In the genomic region with DNA sequence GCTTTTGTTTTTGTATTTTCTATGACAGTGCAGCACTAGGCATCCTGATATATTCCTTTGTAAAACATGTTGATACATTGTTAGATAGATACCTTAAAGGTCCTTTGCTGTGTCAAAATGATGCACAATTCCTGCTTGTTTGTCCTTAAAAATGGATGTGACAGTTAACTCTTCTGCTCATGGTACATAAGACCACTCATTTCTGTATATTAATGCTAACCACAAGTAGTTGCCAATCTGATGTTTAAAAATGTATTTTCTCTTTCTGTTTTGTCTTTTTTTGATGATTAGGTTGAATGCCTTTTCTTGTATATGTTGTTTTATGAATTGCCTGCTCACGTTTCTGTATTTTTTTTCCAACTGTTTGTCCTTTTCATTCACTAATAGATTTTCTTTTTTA, we compare ENCODE assay signal across 14 cellular contexts. TPM values are rescaled to one million over a fixed set of nuclear protein-coding genes. Genes with fewer than 3 reads are reported as not detected.
DNase-seq lines count a peak whose midpoint lies in the region; ATAC-seq and TF ChIP-seq lines count a peak whose summit lies in the region.
"Had no signal": no experiment of that assay in that cellular context is flagged by ENCODE, and none has a peak within 500 bp of the region (broad histone marks: within the 10 kb centered on the region; RNA-seq: fewer than 3 reads in every experiment).

No MANE protein-coding gene starts in this region.

- ATAC-seq in CD4-positive, CD25-positive, alpha-beta regulatory T cell (ENCODE audit: low read depth in 2 of 2), result peak in 1 of 2 donors; percentile 13
- peak; percentile 24 for ATAC-seq in GM18858 (IDR thresholded peaks at IDR 0.05; ENCODE audit: unreplicated experiment)
- no peak for ATAC-seq in GM18511 (IDR thresholded peaks at IDR 0.05; ENCODE audit: unreplicated experiment)

- no peaks in the 10 kb centered on the region for H3K9me3 ChIP-seq in CD4-positive, CD25-positive, alpha-beta regulatory T cell (ENCODE audit: control insufficient read depth in 2 of 2, low read length in 2 of 2)

- H3K4me3 ChIP-seq in CD4-positive, CD25-positive, alpha-beta regulatory T cell (ENCODE audit: low read depth, low read length), result peak overlapping the region; percentile 81
- H3K4me3 ChIP-seq: BLaER1 had no signal

- H3K4me1 Mint-ChIP-seq in CD4-positive, CD25-positive, alpha-beta regulatory T cell, result peaks cover 71 to 95% (median 84%) of the 10 kb centered on the region in 4 donors
- peaks cover 73% of the 10 kb centered on the region for H3K4me1 Mint-ChIP-seq in T-helper 2 cell treated with Interferon-gamma antibody and Interleukin-4, amounts not matched to agents 5 μg/mL and 100 μg/mL, for 36 hours (ENCODE audit: low read depth)
- peaks cover 36% of the 10 kb centered on the region for H3K4me1 Mint-ChIP-seq in glutamatergic neuron (ENCODE audit: low read depth, unreplicated experiment)

- H3K4me1 ChIP-seq in CD4-positive, CD25-positive, alpha-beta regulatory T cell (ENCODE audit: control insufficient read depth, insufficient read depth, low read length, poor library complexity, severe bottlenecking), result peaks cover 79% of the 10 kb centered on the region

- H3K36me3 ChIP-seq in CD4-positive, CD25-positive, alpha-beta regulatory T cell (ENCODE audit: control insufficient read depth, insufficient read depth, low read length), result no peaks in the 10 kb centered on the region

- no peaks in the 10 kb centered on the region for H3K27me3 ChIP-seq in CD4-positive, CD25-positive, alpha-beta regulatory T cell (ENCODE audit: control insufficient read depth, insufficient read depth, low read length)
- H3K27me3 ChIP-seq: BLaER1 had no signal

- H3K27me3 Mint-ChIP-seq in CD4-positive, CD25-positive, alpha-beta regulatory T cell, result no peaks in the 10 kb centered on the region
- no peaks in the 10 kb centered on the region for H3K27me3 Mint-ChIP-seq in T-helper 2 cell treated with Interferon-gamma antibody and Interleukin-4, amounts not matched to agents 5 μg/mL and 100 μg/mL, for 36 hours (ENCODE audit: low read depth)
- H3K27me3 Mint-ChIP-seq in glutamatergic neuron (ENCODE audit: unreplicated experiment), result peaks cover 3% of the 10 kb centered on the region

- peak overlapping the region; percentile 82 for H3K27ac ChIP-seq in CD4-positive, CD25-positive, alpha-beta regulatory T cell (ENCODE audit: insufficient read depth, low read length, poor library complexity, severe bottlenecking)
- H3K27ac ChIP-seq: BLaER1 had no signal

- H3K9me3 Mint-ChIP-seq in CD4-positive, CD25-positive, alpha-beta regulatory T cell, result peaks cover 0 to 3% (median 0%) of the 10 kb centered on the region in 7 donors
- H3K9me3 Mint-ChIP-seq in T-helper 2 cell treated with Interferon-gamma antibody and Interleukin-4, amounts not matched to agents 5 μg/mL and 100 μg/mL, for 36 hours, result peaks cover 4% of the 10 kb centered on the region
- peaks cover 11% of the 10 kb centered on the region for H3K9me3 Mint-ChIP-seq in glutamatergic neuron (ENCODE audit: unreplicated experiment)

- DNase-seq in CD4-positive, CD25-positive, alpha-beta regulatory T cell, result peak in 2 of 3 donors; percentile 42 to 58
- DNase-seq in T-helper 2 cell treated with Interferon-gamma antibody and Interleukin-4, amounts not matched to agents 5 μg/mL and 100 μg/mL, for 36 hours (ENCODE audit: low spot score), result no peak
- DNase-seq in glutamatergic neuron (no peak), superior temporal gyrus (ENCODE audit: extremely low spot score) (no peak), NCI-H187 (lab: John Stamatoyannopoulos, UW) (no peak)
- no peak for DNase-seq in effector CD8-positive, alpha-beta T cell (lab: John Stamatoyannopoulos, UW)
- DNase-seq: central memory CD4-positive, alpha-beta T cell; kidney; NCI-H2029; NCI-H526 treated with DMSO at 0.1 percent for 48 hours had no signal

- H3K4me3 Mint-ChIP-seq in CD4-positive, CD25-positive, alpha-beta regulatory T cell, result peak overlapping the region; percentile 66 to 89 (median 80)
- peak overlapping the region; percentile 78 for H3K4me3 Mint-ChIP-seq in T-helper 2 cell treated with Interferon-gamma antibody and Interleukin-4, amounts not matched to agents 5 μg/mL and 100 μg/mL, for 36 hours
- no peak overlapping the region for H3K4me3 Mint-ChIP-seq in glutamatergic neuron (ENCODE audit: unreplicated experiment)
- H3K4me3 Mint-ChIP-seq: mesothelial cell of epicardium had no signal

- H3K36me3 Mint-ChIP-seq in CD4-positive, CD25-positive, alpha-beta regulatory T cell, result peaks cover 1% of the 10 kb centered on the region
- H3K36me3 Mint-ChIP-seq in T-helper 2 cell treated with Interferon-gamma antibody and Interleukin-4, amounts not matched to agents 5 μg/mL and 100 μg/mL, for 36 hours (ENCODE audit: low read depth), result peaks cover 47% of the 10 kb centered on the region
- peaks cover 4% of the 10 kb centered on the region for H3K36me3 Mint-ChIP-seq in glutamatergic neuron (ENCODE audit: unreplicated experiment)

- no peak for TF ChIP-seq CTCF in glutamatergic neuron (IDR thresholded peaks at IDR 0.05; ENCODE audit: partially characterized antibody, unreplicated experiment)

- peak overlapping the region; percentile 87 to 97 (median 88) for H3K27ac Mint-ChIP-seq in CD4-positive, CD25-positive, alpha-beta regulatory T cell
- peak overlapping the region; percentile 82 for H3K27ac Mint-ChIP-seq in T-helper 2 cell treated with Interferon-gamma antibody and Interleukin-4, amounts not matched to agents 5 μg/mL and 100 μg/mL, for 36 hours
- H3K27ac Mint-ChIP-seq in glutamatergic neuron (ENCODE audit: unreplicated experiment), result peak overlapping the region; percentile 1
- H3K27ac Mint-ChIP-seq: mesothelial cell of epicardium had no signal

RNA-seq across cellular contexts. Expression of a gene that starts 35.1 kb away (rescaled TPM):
- total RNA-seq in CD4-positive, CD25-positive, alpha-beta regulatory T cell, result 175 TPM
- polyA plus RNA-seq in CD4-positive, CD25-positive, alpha-beta regulatory T cell, result 100 to 1,000 TPM in 2 of 4 donors, 10 to 100 TPM in 2; 83.9 to 116 (median 95.0) TPM
- total RNA-seq in glutamatergic neuron (ENCODE audit: unreplicated experiment), result 204 TPM

Comparison
In these comparisons a context has a peak if more than half of its experiments do, and no peak if none do; other contexts are left out.
1. DNase-seq: peak in CD4-positive, CD25-positive, alpha-beta regulatory T cell (2 of 3); none in T-helper 2 cell treated with Interferon-gamma antibody and Interleukin-4, amounts not matched to agents 5 μg/mL and 100 μg/mL, for 36 hours (single experiment), glutamatergic neuron (single experiment), superior temporal gyrus (single experiment), effector CD8-positive, alpha-beta T cell (single experiment) and NCI-H187 (0 of 2).
2. H3K27ac Mint-ChIP-seq: peak in every context shown above with its lines; median percentile 88 in CD4-positive, CD25-positive, alpha-beta regulatory T cell; 82 in T-helper 2 cell treated with Interferon-gamma antibody and Interleukin-4, amounts not matched to agents 5 μg/mL and 100 μg/mL, for 36 hours; 1 in glutamatergic neuron.